Comparison of ENCODE assay signal across 1 cellular context in the genomic region with DNA sequence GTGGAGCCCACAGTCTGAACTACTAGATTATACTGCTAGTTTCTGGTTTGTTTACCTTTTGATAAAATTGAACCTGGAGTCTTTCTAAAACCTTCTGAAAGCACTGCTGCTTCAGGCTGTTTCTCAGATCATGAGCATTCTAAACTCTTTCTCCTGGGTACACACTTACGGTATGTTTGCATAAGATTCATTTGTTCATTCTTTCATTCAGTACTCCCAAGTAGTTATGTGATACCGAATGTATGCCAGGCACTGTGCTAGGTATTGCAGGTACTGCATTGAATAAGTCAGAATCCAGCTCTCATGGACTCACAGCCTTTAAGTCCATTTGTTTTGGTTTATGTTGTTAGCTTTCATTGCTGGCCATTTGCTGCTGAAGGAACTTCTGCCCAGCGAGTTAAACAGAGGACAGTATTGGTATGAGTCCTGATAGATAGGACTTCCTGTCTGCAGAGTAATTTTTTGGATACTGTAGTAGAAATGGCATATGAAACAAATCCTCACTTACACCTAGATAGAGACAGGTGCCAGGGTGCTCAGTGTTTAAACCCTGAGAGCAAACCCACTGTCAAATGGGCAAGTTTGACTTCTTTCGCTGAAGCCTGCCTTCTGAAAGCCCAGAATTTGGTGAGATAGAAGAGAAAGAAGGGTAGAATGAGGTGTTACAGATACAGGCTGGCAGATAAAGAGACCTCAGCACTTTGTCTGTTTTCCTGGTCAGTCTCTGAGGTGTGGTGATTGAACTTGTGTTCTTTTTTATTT.
TF ChIP-seq lines count a peak whose summit lies in the region.

No MANE protein-coding gene starts in this region.

TF ChIP-seq in GM23338, 12 proteins besides CTCF, POLR2A, EP300 and RAD21 (continued from another document):
- TF ChIP-seq, protein P1, sequence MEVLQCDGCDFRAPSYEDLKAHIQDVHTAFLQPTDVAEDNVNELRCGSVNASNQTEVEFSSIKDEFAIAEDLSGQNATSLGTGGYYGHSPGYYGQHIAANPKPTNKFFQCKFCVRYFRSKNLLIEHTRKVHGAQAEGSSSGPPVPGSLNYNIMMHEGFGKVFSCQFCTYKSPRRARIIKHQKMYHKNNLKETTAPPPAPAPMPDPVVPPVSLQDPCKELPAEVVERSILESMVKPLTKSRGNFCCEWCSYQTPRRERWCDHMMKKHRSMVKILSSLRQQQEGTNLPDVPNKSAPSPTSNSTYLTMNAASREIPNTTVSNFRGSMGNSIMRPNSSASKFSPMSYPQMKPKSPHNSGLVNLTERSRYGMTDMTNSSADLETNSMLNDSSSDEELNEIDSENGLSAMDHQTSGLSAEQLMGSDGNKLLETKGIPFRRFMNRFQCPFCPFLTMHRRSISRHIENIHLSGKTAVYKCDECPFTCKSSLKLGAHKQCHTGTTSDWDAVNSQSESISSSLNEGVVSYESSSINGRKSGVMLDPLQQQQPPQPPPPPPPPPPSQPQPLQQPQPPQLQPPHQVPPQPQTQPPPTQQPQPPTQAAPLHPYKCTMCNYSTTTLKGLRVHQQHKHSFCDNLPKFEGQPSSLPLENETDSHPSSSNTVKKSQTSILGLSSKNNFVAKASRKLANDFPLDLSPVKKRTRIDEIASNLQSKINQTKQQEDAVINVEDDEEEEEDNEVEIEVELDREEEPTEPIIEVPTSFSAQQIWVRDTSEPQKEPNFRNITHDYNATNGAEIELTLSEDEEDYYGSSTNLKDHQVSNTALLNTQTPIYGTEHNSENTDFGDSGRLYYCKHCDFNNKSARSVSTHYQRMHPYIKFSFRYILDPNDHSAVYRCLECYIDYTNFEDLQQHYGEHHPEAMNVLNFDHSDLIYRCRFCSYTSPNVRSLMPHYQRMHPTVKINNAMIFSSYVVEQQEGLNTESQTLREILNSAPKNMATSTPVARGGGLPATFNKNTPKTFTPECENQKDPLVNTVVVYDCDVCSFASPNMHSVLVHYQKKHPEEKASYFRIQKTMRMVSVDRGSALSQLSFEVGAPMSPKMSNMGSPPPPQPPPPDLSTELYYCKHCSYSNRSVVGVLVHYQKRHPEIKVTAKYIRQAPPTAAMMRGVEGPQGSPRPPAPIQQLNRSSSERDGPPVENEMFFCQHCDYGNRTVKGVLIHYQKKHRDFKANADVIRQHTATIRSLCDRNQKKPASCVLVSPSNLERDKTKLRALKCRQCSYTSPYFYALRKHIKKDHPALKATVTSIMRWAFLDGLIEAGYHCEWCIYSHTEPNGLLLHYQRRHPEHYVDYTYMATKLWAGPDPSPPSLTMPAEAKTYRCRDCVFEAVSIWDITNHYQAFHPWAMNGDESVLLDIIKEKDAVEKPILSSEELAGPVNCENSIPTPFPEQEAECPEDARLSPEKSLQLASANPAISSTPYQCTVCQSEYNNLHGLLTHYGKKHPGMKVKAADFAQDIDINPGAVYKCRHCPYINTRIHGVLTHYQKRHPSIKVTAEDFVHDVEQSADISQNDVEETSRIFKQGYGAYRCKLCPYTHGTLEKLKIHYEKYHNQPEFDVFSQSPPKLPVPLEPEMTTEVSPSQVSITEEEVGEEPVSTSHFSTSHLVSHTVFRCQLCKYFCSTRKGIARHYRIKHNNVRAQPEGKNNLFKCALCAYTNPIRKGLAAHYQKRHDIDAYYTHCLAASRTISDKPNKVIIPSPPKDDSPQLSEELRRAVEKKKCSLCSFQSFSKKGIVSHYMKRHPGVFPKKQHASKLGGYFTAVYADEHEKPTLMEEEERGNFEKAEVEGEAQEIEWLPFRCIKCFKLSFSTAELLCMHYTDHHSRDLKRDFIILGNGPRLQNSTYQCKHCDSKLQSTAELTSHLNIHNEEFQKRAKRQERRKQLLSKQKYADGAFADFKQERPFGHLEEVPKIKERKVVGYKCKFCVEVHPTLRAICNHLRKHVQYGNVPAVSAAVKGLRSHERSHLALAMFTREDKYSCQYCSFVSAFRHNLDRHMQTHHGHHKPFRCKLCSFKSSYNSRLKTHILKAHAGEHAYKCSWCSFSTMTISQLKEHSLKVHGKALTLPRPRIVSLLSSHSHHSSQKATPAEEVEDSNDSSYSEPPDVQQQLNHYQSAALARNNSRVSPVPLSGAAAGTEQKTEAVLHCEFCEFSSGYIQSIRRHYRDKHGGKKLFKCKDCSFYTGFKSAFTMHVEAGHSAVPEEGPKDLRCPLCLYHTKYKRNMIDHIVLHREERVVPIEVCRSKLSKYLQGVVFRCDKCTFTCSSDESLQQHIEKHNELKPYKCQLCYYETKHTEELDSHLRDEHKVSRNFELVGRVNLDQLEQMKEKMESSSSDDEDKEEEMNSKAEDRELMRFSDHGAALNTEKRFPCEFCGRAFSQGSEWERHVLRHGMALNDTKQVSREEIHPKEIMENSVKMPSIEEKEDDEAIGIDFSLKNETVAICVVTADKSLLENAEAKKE (CRISPR knock-in tag; IDR thresholded peaks at IDR 0.05) = no peak
- TF ChIP-seq ZNF331 (CRISPR knock-in tag; IDR thresholded peaks at IDR 0.05; ENCODE audit: low read depth) = no peak
- TF ChIP-seq, protein P2, sequence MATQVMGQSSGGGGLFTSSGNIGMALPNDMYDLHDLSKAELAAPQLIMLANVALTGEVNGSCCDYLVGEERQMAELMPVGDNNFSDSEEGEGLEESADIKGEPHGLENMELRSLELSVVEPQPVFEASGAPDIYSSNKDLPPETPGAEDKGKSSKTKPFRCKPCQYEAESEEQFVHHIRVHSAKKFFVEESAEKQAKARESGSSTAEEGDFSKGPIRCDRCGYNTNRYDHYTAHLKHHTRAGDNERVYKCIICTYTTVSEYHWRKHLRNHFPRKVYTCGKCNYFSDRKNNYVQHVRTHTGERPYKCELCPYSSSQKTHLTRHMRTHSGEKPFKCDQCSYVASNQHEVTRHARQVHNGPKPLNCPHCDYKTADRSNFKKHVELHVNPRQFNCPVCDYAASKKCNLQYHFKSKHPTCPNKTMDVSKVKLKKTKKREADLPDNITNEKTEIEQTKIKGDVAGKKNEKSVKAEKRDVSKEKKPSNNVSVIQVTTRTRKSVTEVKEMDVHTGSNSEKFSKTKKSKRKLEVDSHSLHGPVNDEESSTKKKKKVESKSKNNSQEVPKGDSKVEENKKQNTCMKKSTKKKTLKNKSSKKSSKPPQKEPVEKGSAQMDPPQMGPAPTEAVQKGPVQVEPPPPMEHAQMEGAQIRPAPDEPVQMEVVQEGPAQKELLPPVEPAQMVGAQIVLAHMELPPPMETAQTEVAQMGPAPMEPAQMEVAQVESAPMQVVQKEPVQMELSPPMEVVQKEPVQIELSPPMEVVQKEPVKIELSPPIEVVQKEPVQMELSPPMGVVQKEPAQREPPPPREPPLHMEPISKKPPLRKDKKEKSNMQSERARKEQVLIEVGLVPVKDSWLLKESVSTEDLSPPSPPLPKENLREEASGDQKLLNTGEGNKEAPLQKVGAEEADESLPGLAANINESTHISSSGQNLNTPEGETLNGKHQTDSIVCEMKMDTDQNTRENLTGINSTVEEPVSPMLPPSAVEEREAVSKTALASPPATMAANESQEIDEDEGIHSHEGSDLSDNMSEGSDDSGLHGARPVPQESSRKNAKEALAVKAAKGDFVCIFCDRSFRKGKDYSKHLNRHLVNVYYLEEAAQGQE (IDR thresholded peaks at IDR 0.05; ENCODE audit: unreplicated experiment) = no peak
- no peak for TF ChIP-seq CREB1 (CRISPR knock-in tag; IDR thresholded peaks at IDR 0.05; ENCODE audit: low read depth)
- no peak for TF ChIP-seq NANOG (IDR thresholded peaks at IDR 0.05; ENCODE audit: borderline replicate concordance)
- no peak for TF ChIP-seq EZH2 (IDR thresholded peaks at IDR 0.05; ENCODE audit: low read depth, unreplicated experiment)
- TF ChIP-seq STAT1 (IDR thresholded peaks at IDR 0.05; ENCODE audit: unreplicated experiment) = no peak
- no peak for TF ChIP-seq EZH2phosphoT487 (IDR thresholded peaks at IDR 0.05; ENCODE audit: unreplicated experiment)
